33 cellular contexts compared by ENCODE assay signal in the genomic region with DNA sequence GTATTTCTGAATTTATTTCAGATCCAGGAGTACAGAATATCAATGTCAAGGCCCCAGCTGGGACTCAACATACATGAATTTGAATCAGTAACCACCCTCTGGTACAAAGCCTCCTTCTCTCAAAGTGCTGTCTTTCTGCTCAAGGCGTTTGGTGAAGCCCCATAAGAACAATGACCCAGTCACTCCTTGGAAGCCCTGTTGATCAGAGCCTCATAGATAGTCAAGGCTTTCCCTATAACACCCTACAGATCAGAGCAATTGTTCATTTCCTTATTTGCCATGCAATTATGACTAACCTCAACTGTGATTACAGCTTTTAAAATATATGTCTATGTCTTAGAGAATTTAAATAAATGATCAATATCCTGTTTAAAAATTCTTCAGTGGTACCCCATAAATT.
"Had no signal": no experiment of that assay in that cellular context is flagged by ENCODE, and none has a peak within 500 bp of the region (broad histone marks: within the 10 kb centered on the region; RNA-seq: fewer than 3 reads in every experiment).

No MANE protein-coding gene starts in this region.

- H3K27me3 Mint-ChIP-seq: activated B cell treated with CpG ODN at 0.5 μM for 24 hours; activated CD4-positive, alpha-beta memory T cell treated with anti-CD3 and anti-CD28 coated beads for 36 hours; T-cell; T-helper 17 cell had no signal

- H3K4me3 ChIP-seq: adrenal gland, body of pancreas, breast epithelium, Peyer's patch, SJSA1 had no signal

- H3K36me3 Mint-ChIP-seq: activated CD4-positive, alpha-beta memory T cell treated with anti-CD3 and anti-CD28 coated beads for 36 hours had no signal

- H3K27ac Mint-ChIP-seq: activated B cell treated with CpG ODN at 0.5 μM for 24 hours; activated CD4-positive, alpha-beta memory T cell treated with anti-CD3 and anti-CD28 coated beads for 36 hours; activated naive CD4-positive, alpha-beta T cell treated with anti-CD3 and anti-CD28 coated beads for 36 hours; activated naive CD4-positive, alpha-beta T cell treated with anti-CD3 and anti-CD28 coated beads, Interleukin-2, amount 50 U/mL, for 72 hours; activated T-helper 1 cell treated with anti-CD3 and anti-CD28 coated beads, Interleukin-12 subunit alpha, Interleukin-12 subunit beta, Interleukin-2, Interleukin-4 antibody, amounts not matched to agents 30 ng/mL and 10 ng/mL and 1 ng/mL, durations not matched to agents 14 hours and 24 hours and 36 hours; T-cell; T-helper 17 cell had no signal

- H3K4me1 ChIP-seq: adrenal gland, body of pancreas, breast epithelium, Peyer's patch, SJSA1 had no signal

- H3K4me1 Mint-ChIP-seq: activated B cell treated with CpG ODN at 0.5 μM for 24 hours, T-cell, T-helper 17 cell had no signal

- H3K4me3 Mint-ChIP-seq: activated B cell treated with CpG ODN at 0.5 μM for 24 hours; activated CD4-positive, alpha-beta memory T cell treated with anti-CD3 and anti-CD28 coated beads for 36 hours; activated naive CD4-positive, alpha-beta T cell treated with anti-CD3 and anti-CD28 coated beads for 36 hours; activated T-cell treated with anti-CD3 and anti-CD28 coated beads, Interleukin-2, amount 50 U/mL, for 4 hours; activated T-helper 1 cell treated with anti-CD3 and anti-CD28 coated beads, Interleukin-12 subunit alpha, Interleukin-12 subunit beta, Interleukin-2, Interleukin-4 antibody, amounts not matched to agents 30 ng/mL and 10 ng/mL and 1 ng/mL, durations not matched to agents 14 hours and 24 hours and 36 hours; T-cell; T-helper 17 cell had no signal

- H3K27ac ChIP-seq: adrenal gland, body of pancreas, breast epithelium, Peyer's patch, SJSA1, VCaP had no signal

- DNase-seq: activated B cell treated with CpG ODN at 0.5 μM for 24 hours; activated CD4-positive, alpha-beta memory T cell treated with anti-CD3 and anti-CD28 coated beads for 36 hours; activated CD4-positive, alpha-beta T cell treated with anti-CD3 and anti-CD28 coated beads for 4 hours; activated CD4-positive, alpha-beta T cell treated with anti-CD3 and anti-CD28 coated beads, Interleukin-2, amount 50 U/mL, for 1 hour; activated CD4-positive, CD25-positive, alpha-beta regulatory T cell treated with anti-CD3 and anti-CD28 coated beads, Interleukin-2, amount 50 U/mL, for 72 hours; activated CD8-positive, alpha-beta memory T cell treated with anti-CD3 and anti-CD28 coated beads, Interleukin-2, amount 50 U/mL, for 4 hours; activated gamma-delta T cell treated with Interleukin-2 at 50 U/mL for 16 hours; activated naive CD4-positive, alpha-beta T cell treated with anti-CD3 and anti-CD28 coated beads for 36 hours; activated T-cell treated with anti-CD3 and anti-CD28 coated beads for 4 hours; activated T-cell treated with anti-CD3 and anti-CD28 coated beads, Interleukin-2, amount 50 U/mL, for 4 hours; adrenal gland; body of pancreas; cerebellar nuclear complex; Karpas-422; KBM-7; NCI-H1105; NCI-H1417 treated with DMSO at 0.1 percent for 48 hours; NCI-H1930; NCI-H2081 treated with DMSO at 0.1 percent for 48 hours; NCI-H345; NCI-H524 treated with DMSO at 0.1 percent for 48 hours; NCI-H774; Peyer's patch; RPMI8226; SHP77 treated with DMSO at 0.1 percent for 48 hours; T-cell; T-helper 17 cell had no signal

- H3K36me3 ChIP-seq: adrenal gland, breast epithelium, Peyer's patch, SJSA1 had no signal

- H3K27me3 ChIP-seq: adrenal gland, body of pancreas, breast epithelium, Peyer's patch, SJSA1 had no signal

- ATAC-seq: activated naive CD4-positive, alpha-beta T cell treated with anti-CD3 and anti-CD28 coated beads, Interleukin-2, amount 50 U/mL, for 72 hours; activated T-cell treated with anti-CD3 and anti-CD28 coated beads, Interleukin-2, amount 50 U/mL, for 4 hours; body of pancreas; SK-N-SH treated with all-trans-retinoic acid at 6 μM for 48 hours; T-cell; T-helper 17 cell had no signal
